1 cellular context compared by ENCODE assay signal in genomic region chr22:31049815-31050420, GRCh38.
A peak's percentile ranks its signal among the peaks of the same experiment; 100 is the strongest.
TF ChIP-seq lines count a peak whose summit lies in the region.

No MANE protein-coding gene starts in this region.

TF ChIP-seq in endothelial cell of umbilical vein, 7 proteins besides CTCF, POLR2A, EP300 and RAD21:
- TF ChIP-seq MAX (IDR thresholded peaks at IDR 0.05; ENCODE audit: insufficient read depth, insufficient read length) = no peak
- peak; percentile 17 for TF ChIP-seq GATA2 (IDR thresholded peaks at IDR 0.05; ENCODE audit: insufficient read depth, insufficient read length, low read depth, low read length)
- TF ChIP-seq JUN (IDR thresholded peaks at IDR 0.05; ENCODE audit: borderline replicate concordance, insufficient read depth, insufficient read length, low read depth) = no peak
- no peak for TF ChIP-seq EZH2 (IDR thresholded peaks at IDR 0.05; ENCODE audit: borderline replicate concordance, low read depth, low read length, severe bottlenecking)
- TF ChIP-seq MYC (IDR thresholded peaks at IDR 0.05; ENCODE audit: low read depth, low read length) = no peak
